In genomic region chr2:199308567-199308966, GRCh38 we compare ENCODE assay signal across 25 cellular contexts.
"Had no signal": no experiment of that assay in that cellular context is flagged by ENCODE, and none has a peak within 500 bp of the region (broad histone marks: within the 10 kb centered on the region; RNA-seq: fewer than 3 reads in every experiment).

No MANE protein-coding gene starts in this region.

- H3K27ac Mint-ChIP-seq: dendritic cell treated with granulocyte-macrophage colony-stimulating factor and Interleukin-4, amounts not matched to agents 40 ng/mL and 50 ng/mL, for 4 days; mesothelial cell of epicardium; naive thymus-derived CD4-positive, alpha-beta T cell; nephron; stimulated activated naive B cell treated with anti-CD40 and anti-IgM and Interleukin-4, amounts not matched to agents 10 μg/mL and 1 μg/mL and 100 μg/mL, for 72 hours; stimulated activated naive CD8-positive, alpha-beta T cell treated with anti-CD3 and anti-CD28 coated beads, Interleukin-15, Interleukin-2, amounts not matched to agents 100 ng/mL and 50 ng/mL, for 24 hours had no signal

- H3K36me3 Mint-ChIP-seq: mesothelial cell of epicardium; naive thymus-derived CD4-positive, alpha-beta T cell; neural progenitor cell; stimulated activated naive B cell treated with anti-CD40 and anti-IgM and Interleukin-4, amounts not matched to agents 10 μg/mL and 1 μg/mL and 100 μg/mL, for 72 hours had no signal

- H3K9me3 Mint-ChIP-seq: dendritic cell treated with granulocyte-macrophage colony-stimulating factor and Interleukin-4, amounts not matched to agents 40 ng/mL and 50 ng/mL, for 4 days; mesothelial cell of epicardium; nephron; neural progenitor cell; stimulated activated naive CD8-positive, alpha-beta T cell treated with anti-CD3 and anti-CD28 coated beads, Interleukin-15, Interleukin-2, amounts not matched to agents 100 ng/mL and 50 ng/mL, for 24 hours had no signal

- H3K27ac ChIP-seq: esophagus muscularis mucosa, foreskin keratinocyte, gastroesophageal sphincter, left lung, neural progenitor cell, prostate gland, sigmoid colon, thoracic aorta, tibial nerve, upper lobe of left lung, uterus had no signal

- H3K27me3 Mint-ChIP-seq: dendritic cell treated with granulocyte-macrophage colony-stimulating factor and Interleukin-4, amounts not matched to agents 40 ng/mL and 50 ng/mL, for 4 days; naive thymus-derived CD4-positive, alpha-beta T cell; stimulated activated naive B cell treated with anti-CD40 and anti-IgM and Interleukin-4, amounts not matched to agents 10 μg/mL and 1 μg/mL and 100 μg/mL, for 72 hours; stimulated activated naive CD8-positive, alpha-beta T cell treated with anti-CD3 and anti-CD28 coated beads, Interleukin-15, Interleukin-2, amounts not matched to agents 100 ng/mL and 50 ng/mL, for 24 hours had no signal

- H3K4me3 ChIP-seq: esophagus muscularis mucosa, gastroesophageal sphincter, left lung, neural progenitor cell, prostate gland, sigmoid colon, thoracic aorta, tibial nerve, upper lobe of left lung, uterus had no signal

- H3K27me3 ChIP-seq: esophagus muscularis mucosa, foreskin keratinocyte, gastroesophageal sphincter, left lung, neural progenitor cell, sigmoid colon, tibial nerve, upper lobe of left lung, uterus had no signal

- H3K4me1 Mint-ChIP-seq: mesothelial cell of epicardium; naive thymus-derived CD4-positive, alpha-beta T cell; stimulated activated naive B cell treated with anti-CD40 and anti-IgM and Interleukin-4, amounts not matched to agents 10 μg/mL and 1 μg/mL and 100 μg/mL, for 72 hours had no signal

- H3K9me3 ChIP-seq: esophagus muscularis mucosa, gastroesophageal sphincter, left lung, prostate gland, sigmoid colon, thoracic aorta, tibial nerve, upper lobe of left lung, uterus had no signal

- H3K36me3 ChIP-seq: left lung, neural progenitor cell, prostate gland, sigmoid colon, thoracic aorta, upper lobe of left lung, uterus had no signal

- ATAC-seq: foreskin keratinocyte; gastroesophageal sphincter; left cardiac atrium; left lung; naive thymus-derived CD4-positive, alpha-beta T cell; right cardiac atrium; stimulated activated naive B cell treated with anti-CD40 and anti-IgM and Interleukin-4, amounts not matched to agents 10 μg/mL and 1 μg/mL and 100 μg/mL, for 72 hours had no signal

- DNase-seq: cerebellar nuclear complex; effector memory CD4-positive, alpha-beta T cell; foreskin keratinocyte; left cardiac atrium; mesenchymal stem cell; naive thymus-derived CD4-positive, alpha-beta T cell; nucleus accumbens; right cardiac atrium; sigmoid colon; stimulated activated CD4-positive, alpha-beta T cell treated with anti-CD3 and anti-CD28 coated beads, Interleukin-2, amount 100 ng/mL, for 24 hours; stimulated activated CD4-positive, alpha-beta T cell treated with anti-CD3 and anti-CD28 coated beads, Interleukin-4, amount 100 ng/mL, for 24 hours; stimulated activated naive B cell treated with anti-CD40 and anti-IgM and Interleukin-4, amounts not matched to agents 10 μg/mL and 1 μg/mL and 100 μg/mL, for 72 hours; uterus had no signal

- H3K4me3 Mint-ChIP-seq: dendritic cell treated with granulocyte-macrophage colony-stimulating factor and Interleukin-4, amounts not matched to agents 40 ng/mL and 50 ng/mL, for 4 days; mesothelial cell of epicardium; naive thymus-derived CD4-positive, alpha-beta T cell; nephron; neural progenitor cell; stimulated activated naive B cell treated with anti-CD40 and anti-IgM and Interleukin-4, amounts not matched to agents 10 μg/mL and 1 μg/mL and 100 μg/mL, for 72 hours; stimulated activated naive CD8-positive, alpha-beta T cell treated with anti-CD3 and anti-CD28 coated beads, Interleukin-15, Interleukin-2, amounts not matched to agents 100 ng/mL and 50 ng/mL, for 24 hours had no signal
